In genomic region chr1:157399984-157400382, GRCh38 we compare ENCODE assay signal across 12 cellular contexts.
A peak's percentile ranks its signal among the peaks of the same experiment; 100 is the strongest.
DNase-seq lines count a peak whose midpoint lies in the region; ATAC-seq, FAIRE-seq and TF ChIP-seq lines count a peak whose summit lies in the region.
"Had no signal": no experiment of that assay in that cellular context is flagged by ENCODE, and none has a peak within 500 bp of the region (broad histone marks: within the 10 kb centered on the region; RNA-seq: fewer than 3 reads in every experiment).

No MANE protein-coding gene starts in this region.

- no peak overlapping the region for H3K27ac ChIP-seq in A549

- 16% methylated on average over 1 of the region's 1 CpG for WGBS in A549 (ENCODE audit: missing lambda C conversion rate)

- no peak for TF ChIP-seq POLR2A in A549 (IDR thresholded peaks at IDR 0.05; ENCODE audit: low read length)

- H3K4me1 ChIP-seq in A549, result no peaks in the 10 kb centered on the region

- DNase-seq in A549 (ENCODE audit: low read depth in 1 of 2, low spot score in 1 of 2) (peak in 1 of 2 experiments; percentile 20), GM19239 (ENCODE audit: insufficient read length, low spot score) (peak; percentile 36), astrocyte of the spinal cord (ENCODE audit: low read depth, low spot score) (peak; percentile 67), hypothalamus (lab: John Stamatoyannopoulos, UW) (no peak), NCI-H128 (lab: John Stamatoyannopoulos, UW; ENCODE audit: unreplicated experiment) (no peak), AML-193 (lab: John Stamatoyannopoulos, UW) (no peak)
- DNase-seq: CD4-positive, alpha-beta memory T cell; NCI-H1105; occipital lobe; T-helper 17 cell had no signal

- in situ Hi-C loops in astrocyte of the spinal cord (cut with HindIII; ENCODE audit: low sequenced_read_pairs), result no loop called here

- TF ChIP-seq CTCF in A549 (IDR thresholded peaks at IDR 0.05) (no peak), astrocyte of the spinal cord (IDR thresholded peaks at IDR 0.05; ENCODE audit: low read depth, low read length) (no peak)

- H3K4me2 ChIP-seq in A549, result no peak overlapping the region

- CTCF ChIA-PET in A549 (lab: Yijun Ruan, JAX), result interaction anchor here (1.1 kb wide), 1 partner anchor 89 kb away, joined by 5 read pairs; no protein-coding TSS in a partner anchor

- no peak overlapping the region for H3K4me3 ChIP-seq in A549
- H3K4me3 ChIP-seq in astrocyte of the spinal cord (ENCODE audit: low read depth, low read length), result no peak overlapping the region

- FAIRE-seq in A549 (lab: Jason Lieb, UNC) (no peak), GM19239 (lab: Jason Lieb, UNC) (peak; percentile 98)

- no peak for TF ChIP-seq RAD21 in A549 (conservative IDR thresholded peaks at IDR 0.05 in 1 of 2, IDR thresholded peaks at IDR 0.05 in 1 of 2)

- H3K9me3 ChIP-seq in A549, result no peaks in the 10 kb centered on the region

- ATAC-seq in A549 (peak; percentile 64 to 74; a peak in 5 of 6 replicates), HG03378 (IDR thresholded peaks at IDR 0.05; ENCODE audit: unreplicated experiment) (peak; percentile 57), HG03439 (IDR thresholded peaks at IDR 0.05; ENCODE audit: unreplicated experiment) (no peak)
- ATAC-seq: T-helper 17 cell had no signal

- TF ChIP-seq EP300 in A549 (IDR thresholded peaks at IDR 0.05), result no peak

- POLR2A ChIA-PET in A549 (lab: Yijun Ruan, JAX), result no interaction called here

TF ChIP-seq in A549, 52 proteins besides CTCF, POLR2A, EP300 and RAD21:
- TF ChIP-seq REST (IDR thresholded peaks at IDR 0.05) (no peak), FOSL2 (IDR thresholded peaks at IDR 0.05) (no peak), FOSL2 (CRISPR knock-in tag; IDR thresholded peaks at IDR 0.05) (no peak), HEYL (CRISPR knock-in tag; IDR thresholded peaks at IDR 0.05) (no peak), JUNB (IDR thresholded peaks at IDR 0.05) (no peak), CEBPB (IDR thresholded peaks at IDR 0.05) (no peak), PHF8 (IDR thresholded peaks at IDR 0.05; ENCODE audit: borderline replicate concordance, low read depth) (no peak), FOXS1 (CRISPR knock-in tag; IDR thresholded peaks at IDR 0.05) (no peak)
TF ChIP-seq in A549: peak in this region for 0.

Comparison
In these comparisons a context has a peak if more than half of its experiments do, and no peak if none do; other contexts are left out.
1. DNase-seq: peak in GM19239 (single experiment) and astrocyte of the spinal cord (single experiment); none in hypothalamus (0 of 51), NCI-H128 (single experiment) and AML-193 (0 of 2).